ENCODE assay signal across 8 cellular contexts in the genomic region with DNA sequence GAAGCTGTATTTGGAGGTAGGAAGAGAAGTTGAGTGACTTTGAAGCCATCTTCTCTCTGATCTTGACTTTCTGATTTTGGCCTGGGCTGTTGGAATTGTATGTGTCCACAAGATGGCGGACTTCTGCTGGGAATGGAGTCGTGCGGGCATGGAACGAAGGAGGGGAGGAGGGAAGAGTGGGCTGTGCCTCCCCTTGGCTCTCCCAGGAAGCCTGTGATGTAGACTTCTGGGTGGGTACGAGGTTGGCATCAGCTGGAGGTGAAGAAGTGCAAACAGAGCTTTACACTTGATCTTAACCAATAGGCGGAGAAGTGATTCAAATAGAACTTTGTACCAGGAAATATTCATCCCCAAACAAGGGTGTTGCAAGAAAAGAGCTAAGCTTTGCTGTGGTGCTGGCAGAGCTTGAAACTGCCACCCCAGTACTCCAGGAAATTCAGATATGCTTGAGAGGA. TPM values are rescaled to one million over a fixed set of nuclear protein-coding genes. Genes with fewer than 3 reads are reported as not detected.
A peak's percentile ranks its signal among the peaks of the same experiment; 100 is the strongest.
DNase-seq lines count a peak whose midpoint lies in the region; ATAC-seq and TF ChIP-seq lines count a peak whose summit lies in the region.

No MANE protein-coding gene starts in this region.

- no peaks in the 10 kb centered on the region for H3K36me3 ChIP-seq in osteoblast (ENCODE audit: insufficient read depth, low read length)

- H2AFZ ChIP-seq in osteoblast (ENCODE audit: low read length): no peak overlapping the region

- no peaks in the 10 kb centered on the region for H3K79me2 ChIP-seq in osteoblast (ENCODE audit: insufficient read depth, low read length)

- H3K4me3 ChIP-seq in GM12864 (ENCODE audit: low read depth, low read length): no peak overlapping the region
- H3K4me3 ChIP-seq in foreskin fibroblast (ENCODE audit: low read depth in 1 of 2, low read length in 2 of 2): no peak overlapping the region
- H3K4me3 ChIP-seq in osteoblast (ENCODE audit: insufficient read depth, low read length): no peak overlapping the region

- H3K4me2 ChIP-seq in osteoblast (ENCODE audit: insufficient read depth, low read length): no peak overlapping the region

- H3K27ac ChIP-seq in osteoblast (ENCODE audit: low read depth, low read length): no peak overlapping the region

- TF ChIP-seq CTCF in GM12864 (IDR thresholded peaks at IDR 0.05; ENCODE audit: low read depth, low read length, missing control alignments) (peak; percentile 69), foreskin fibroblast (IDR thresholded peaks at IDR 0.05; ENCODE audit: low read depth, low read length) (peak; percentile 84), osteoblast (IDR thresholded peaks at IDR 0.05; ENCODE audit: extremely low read depth, low read depth, low read length) (peak; percentile 87)

- peak; percentile 75 for DNase-seq in AG08395 (ENCODE audit: low spot score)
- DNase-seq in GM12864 (ENCODE audit: low read depth): no peak
- peak; percentile 2 to 35 for DNase-seq in NCI-H446 (lab: John Stamatoyannopoulos, UW)
- peak; percentile 44 to 48 for DNase-seq in activated T-cell treated with anti-CD3 and anti-CD28 coated beads, Interleukin-2, amount 50 U/mL, for 48 hours
- peak; percentile 45 to 80 for DNase-seq in foreskin fibroblast
- peak; percentile 91 for DNase-seq in osteoblast (ENCODE audit: insufficient read length, low spot score, missing footprints)
- no peak for DNase-seq in T-helper 9 cell

- peaks cover 11% of the 10 kb centered on the region for H3K27me3 ChIP-seq in osteoblast (ENCODE audit: insufficient read depth, low read length)

- H3K9me3 ChIP-seq in osteoblast (ENCODE audit: low read depth, low read length): no peaks in the 10 kb centered on the region

- no peaks in the 10 kb centered on the region for H3K4me1 ChIP-seq in osteoblast (ENCODE audit: insufficient read depth, low read length)

- H4K20me1 ChIP-seq in osteoblast (ENCODE audit: insufficient read depth, low read length): no peaks in the 10 kb centered on the region

- ATAC-seq in GM21786 (IDR thresholded peaks at IDR 0.05; ENCODE audit: unreplicated experiment): no peak

RNA-seq across cellular contexts. Expression of a gene that starts 7.4 kb away (rescaled TPM):
- total RNA-seq in osteoblast: 3.2 and 3.3 TPM in 2 replicates

RNA-seq across cellular contexts. Expression of a gene that starts 39.8 kb away (rescaled TPM):
- 17.4 and 22.1 TPM in 2 replicates for total RNA-seq in osteoblast

RNA-seq across cellular contexts. Expression of a gene that starts 39.9 kb away (rescaled TPM):
- 16.5 and 18.8 TPM in 2 replicates for total RNA-seq in osteoblast

Comparison
In these comparisons a context has a peak if more than half of its experiments do, and no peak if none do; other contexts are left out.
1. DNase-seq: peak in AG08395 (single experiment), NCI-H446 (2 of 2), activated T-cell treated with anti-CD3 and anti-CD28 coated beads, Interleukin-2, amount 50 U/mL, for 48 hours (2 of 2), foreskin fibroblast (2 of 2) and osteoblast (single experiment); none in GM12864 (single experiment) and T-helper 9 cell (single experiment).
2. Peak in every context shown above with its lines, with median percentiles within 50 percentile points of each other: CTCF ChIP-seq.